Comparison of ENCODE assay signal across 8 cellular contexts in the genomic region with DNA sequence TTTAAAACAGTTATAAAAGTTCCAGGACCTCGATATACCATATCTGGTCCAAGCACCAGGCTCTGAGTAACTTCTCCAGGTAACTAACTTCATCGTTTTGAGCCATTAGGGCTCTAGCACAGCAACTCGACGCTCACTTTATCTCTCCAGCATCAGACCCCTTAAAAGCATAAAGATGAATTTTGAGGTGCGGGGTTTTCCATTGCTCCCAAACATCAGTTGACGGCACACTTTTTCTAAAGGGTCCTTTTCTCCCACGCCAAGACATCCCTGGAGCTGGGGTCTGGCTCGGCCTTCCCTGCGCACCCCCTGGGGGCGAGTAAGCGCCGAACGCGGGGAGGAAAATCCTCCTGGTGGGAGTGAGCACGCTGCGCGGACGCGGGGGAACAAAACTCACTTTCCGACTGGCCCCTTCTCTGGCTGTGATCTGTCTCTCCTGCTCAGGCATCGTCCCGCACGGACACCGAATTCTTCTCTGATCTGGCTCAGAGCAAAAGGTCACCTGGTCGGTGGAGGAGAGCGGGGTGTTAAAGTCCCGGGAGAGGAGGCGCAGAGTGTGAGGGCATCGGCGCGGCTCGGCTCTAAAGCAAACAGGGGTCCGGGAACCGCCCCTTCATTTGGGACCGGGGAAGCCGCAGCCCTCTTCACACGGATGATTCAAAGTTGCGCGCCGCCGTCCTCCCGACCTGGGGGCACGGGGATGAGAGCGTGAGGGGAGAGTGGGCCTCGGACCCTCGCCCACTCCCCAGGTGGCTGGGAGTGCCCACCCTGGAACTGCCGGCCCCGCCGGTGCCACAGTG. TPM values are rescaled to one million over a fixed set of nuclear protein-coding genes. Genes with fewer than 3 reads are reported as not detected.
DNase-seq lines count a peak whose midpoint lies in the region; FAIRE-seq and TF ChIP-seq lines count a peak whose summit lies in the region.

A gene (minus strand): TSS at position 561 of the 800 bp plus-strand sequence. CDS start 113 bp downstream, at position 448.

- H3K9me2 ChIP-seq in Karpas-422 (replicated peaks; ENCODE audit: insufficient read depth, low read length), result no peaks in the 10 kb centered on the region

- H3K9ac ChIP-seq in Karpas-422 (ENCODE audit: low read length), result peak within 1 kb of the TSS; percentile 73
- peak within 1 kb of the TSS; percentile 86 for H3K9ac ChIP-seq in neural progenitor cell

- H3K36me3 ChIP-seq in Karpas-422 (ENCODE audit: insufficient read depth, low read length) (no peaks in the 10 kb centered on the region), neural progenitor cell (no peaks in the 10 kb centered on the region)

- H3K79me2 ChIP-seq in Karpas-422 (ENCODE audit: low read length) (peaks cover 38% of the 10 kb centered on the region), neural progenitor cell (ENCODE audit: low read depth) (peaks cover 39% of the 10 kb centered on the region)

- DNase-seq in NCI-H510A treated with DMSO at 0.1 percent for 48 hours (lab: John Stamatoyannopoulos, UW), result peak; percentile 9
- no peak for DNase-seq in NCI-H510A (lab: John Stamatoyannopoulos, UW)
- DNase-seq in Karpas-422, result no peak
- DNase-seq in activated T-cell treated with anti-CD3 and anti-CD28 coated beads for 24 hours (ENCODE audit: low read depth), result peak; percentile 1
- peak; percentile 24 for DNase-seq in fibroblast of villous mesenchyme (ENCODE audit: low read depth)
- DNase-seq in neural progenitor cell (ENCODE audit: low spot score), result peak; percentile 78
- peak; percentile 30 for DNase-seq in urothelium cell line (ENCODE audit: low spot score)
- no peak for DNase-seq in NCI-H2029 (lab: John Stamatoyannopoulos, UW)

- no peaks in the 10 kb centered on the region for H4K20me1 ChIP-seq in Karpas-422 (ENCODE audit: insufficient read depth, low read depth, low read length)
- H4K20me1 ChIP-seq in neural progenitor cell (ENCODE audit: low read depth), result peaks cover 3% of the 10 kb centered on the region

- H3F3A ChIP-seq in neural progenitor cell (ENCODE audit: low read depth), result no peaks in the 10 kb centered on the region

- peaks cover 4% of the 10 kb centered on the region for H3K9me3 Mint-ChIP-seq in neural progenitor cell

- TF ChIP-seq CTCF in fibroblast of villous mesenchyme (IDR thresholded peaks at IDR 0.05; ENCODE audit: insufficient read depth, low read depth, low read length), result no peak
- TF ChIP-seq CTCF in neural progenitor cell (IDR thresholded peaks at IDR 0.05), result peak; percentile 12

- no peak for FAIRE-seq in urothelium cell line (lab: Jason Lieb, UNC)

- H3K4me1 Mint-ChIP-seq in neural progenitor cell, result peaks cover 26% of the 10 kb centered on the region

- no peaks in the 10 kb centered on the region for H3K27me3 ChIP-seq in Karpas-422 (ENCODE audit: low read length)
- peaks cover 20% of the 10 kb centered on the region for H3K27me3 ChIP-seq in neural progenitor cell

- H2AFZ ChIP-seq in Karpas-422 (ENCODE audit: low read length) (peak within 1 kb of the TSS; percentile 98), neural progenitor cell (replicated peaks) (peak within 1 kb of the TSS; percentile 91)

- peak within 1 kb of the TSS; percentile 99 for H3K4me3 Mint-ChIP-seq in neural progenitor cell

- peaks cover 6% of the 10 kb centered on the region for H3K27me3 Mint-ChIP-seq in neural progenitor cell (ENCODE audit: insufficient read depth, low read depth)

- H3K36me3 Mint-ChIP-seq in neural progenitor cell, result peaks cover 16% of the 10 kb centered on the region

- H3K27ac ChIP-seq in Karpas-422 (ENCODE audit: low read length), result no peak within 1 kb of the TSS
- H3K27ac ChIP-seq in neural progenitor cell, result peak within 1 kb of the TSS; percentile 76

- H3K4me1 ChIP-seq in Karpas-422 (ENCODE audit: low read length), result peaks cover 20% of the 10 kb centered on the region
- H3K4me1 ChIP-seq in neural progenitor cell, result peaks cover 18% of the 10 kb centered on the region

- H3K4me2 ChIP-seq in Karpas-422 (ENCODE audit: low read depth, low read length, poor library complexity, severe bottlenecking), result peak within 1 kb of the TSS; percentile 89
- peak within 1 kb of the TSS; percentile 97 for H3K4me2 ChIP-seq in neural progenitor cell

- H3K4me3 ChIP-seq in Karpas-422 (ENCODE audit: low read length) (peak within 1 kb of the TSS; percentile 72), fibroblast of villous mesenchyme (ENCODE audit: low read depth, low read length) (peak within 1 kb of the TSS; percentile 96), neural progenitor cell (peak within 1 kb of the TSS; percentile 92)

- no peaks in the 10 kb centered on the region for H3K9me3 ChIP-seq in Karpas-422 (ENCODE audit: low read length)
- H3K9me3 ChIP-seq in neural progenitor cell (ENCODE audit: low read depth), result no peaks in the 10 kb centered on the region

- H3K27ac Mint-ChIP-seq in neural progenitor cell, result peak within 1 kb of the TSS; percentile 98

RNA-seq across cellular contexts. Expression of the gene that starts here (rescaled TPM):
- 1.1 and 3.3 TPM in 2 replicates for total RNA-seq in Karpas-422 (2014; rRNA removed; shearing (Covaris generic); ENCODE audit: low replicate concordance)
- 1.6 and 5.6 TPM in 2 replicates for total RNA-seq in fibroblast of villous mesenchyme
- 8.2 and 13.3 TPM in 2 replicates for total RNA-seq in neural progenitor cell (ENCODE audit: low replicate concordance)

Comparison
In these comparisons a context has a peak if more than half of its experiments do, and no peak if none do; other contexts are left out.
1. DNase-seq: peak in NCI-H510A treated with DMSO at 0.1 percent for 48 hours (single experiment), activated T-cell treated with anti-CD3 and anti-CD28 coated beads for 24 hours (single experiment), fibroblast of villous mesenchyme (single experiment), neural progenitor cell (single experiment) and urothelium cell line (single experiment); none in NCI-H510A (single experiment), Karpas-422 (single experiment) and NCI-H2029 (single experiment).
2. Peak in every context shown above with its lines, with median percentiles within 50 percentile points of each other: H3K4me3 ChIP-seq.